1 cellular context compared by ENCODE assay signal in the genomic region with DNA sequence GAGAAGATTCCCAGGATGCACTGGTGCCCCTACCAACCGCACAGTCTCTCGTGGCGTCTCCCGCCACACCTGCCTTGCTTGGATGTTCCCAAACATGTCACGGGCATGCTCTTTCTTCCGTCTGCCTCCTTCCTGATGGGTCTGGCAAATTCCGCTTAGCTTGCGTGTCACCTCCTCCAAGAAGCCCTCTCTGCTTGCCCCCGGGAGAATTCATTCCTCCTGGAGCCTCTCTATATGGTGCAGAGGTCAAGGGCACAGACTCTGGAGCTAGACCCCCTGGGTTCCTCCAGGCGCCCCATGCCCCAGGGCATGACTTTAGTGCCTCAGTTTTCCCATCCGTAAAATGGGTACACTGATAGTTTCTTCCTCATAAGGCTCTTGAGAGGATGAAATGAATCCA.
TF ChIP-seq lines count a peak whose summit lies in the region.

No MANE protein-coding gene starts in this region.

TF ChIP-seq in A549, 52 proteins besides CTCF, POLR2A, EP300 and RAD21 (continued from another document):
- TF ChIP-seq ESRRA (IDR thresholded peaks at IDR 0.05; ENCODE audit: borderline replicate concordance, low read length) (no peak), KDM1A (IDR thresholded peaks at IDR 0.05; ENCODE audit: low read depth) (peak; percentile 93), CHD4 (IDR thresholded peaks at IDR 0.05; ENCODE audit: borderline replicate concordance) (peak; percentile 78; the same call in 1 of the 2 replicates), TFCP2L1 (CRISPR knock-in tag; IDR thresholded peaks at IDR 0.05) (no peak), PBX3 (IDR thresholded peaks at IDR 0.05) (no peak), HEYL (CRISPR knock-in tag; IDR thresholded peaks at IDR 0.05) (no peak), JUNB (IDR thresholded peaks at IDR 0.05) (no peak), HDAC2 (IDR thresholded peaks at IDR 0.05) (0 out of 2 replicates have a peak, but pooled peaks have one; percentile 83)
TF ChIP-seq in A549: peak in this region for 4.
